In the genomic region with DNA sequence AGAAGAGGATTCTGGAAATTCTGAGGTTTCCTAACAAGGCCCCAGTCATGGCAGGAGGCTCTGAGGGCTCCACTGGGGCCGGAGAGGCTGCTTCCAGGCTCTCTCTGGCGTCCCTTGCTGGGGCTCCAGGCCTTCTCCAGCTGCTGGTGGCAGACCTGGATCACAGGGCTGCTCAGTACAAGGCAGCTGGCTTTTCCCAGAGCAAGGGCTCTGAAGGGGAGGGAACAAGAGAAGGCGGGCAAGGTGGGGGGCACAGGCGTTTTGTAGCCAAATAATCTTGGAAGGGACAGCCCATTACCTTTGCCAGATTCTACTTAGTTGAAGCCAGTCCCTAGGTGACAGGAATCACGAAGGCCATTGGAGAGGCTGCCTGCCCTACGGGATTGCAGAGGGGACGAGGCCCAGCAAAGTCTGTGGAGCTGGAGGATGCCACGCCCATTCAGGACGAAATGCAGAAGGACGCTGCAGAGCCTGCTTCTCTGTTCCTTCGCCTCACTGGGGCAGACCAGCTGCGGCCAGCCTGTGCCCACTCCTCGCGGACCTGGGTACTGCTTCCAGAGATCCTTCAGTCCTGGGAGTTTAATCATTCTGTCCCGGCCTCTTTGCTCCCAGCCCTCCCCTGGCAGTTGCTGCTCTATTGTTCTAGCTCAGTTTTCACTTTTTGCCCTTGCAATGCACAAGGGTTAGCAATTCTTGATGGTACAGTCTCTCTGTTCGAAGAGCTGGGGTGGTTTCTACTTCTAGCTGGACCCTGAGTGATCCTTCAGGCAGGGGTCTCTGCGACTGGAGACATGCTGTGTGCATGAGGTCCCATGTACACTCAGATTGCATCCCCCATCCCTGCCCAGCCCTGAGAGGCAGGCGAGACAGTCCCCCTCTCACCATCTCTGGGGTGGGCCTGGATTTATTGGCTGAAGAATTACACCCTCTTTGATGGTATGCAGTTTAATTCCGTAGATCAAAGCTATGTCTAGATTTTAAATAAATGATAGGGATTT, we compare ENCODE assay signal across 23 cellular contexts.
DNase-seq lines count a peak whose midpoint lies in the region; ATAC-seq and TF ChIP-seq lines count a peak whose summit lies in the region.
"Had no signal": no experiment of that assay in that cellular context is flagged by ENCODE, and none has a peak within 500 bp of the region (broad histone marks: within the 10 kb centered on the region; RNA-seq: fewer than 3 reads in every experiment).

No MANE protein-coding gene starts in this region.

- peak overlapping the region; percentile 66 for H2BK5ac ChIP-seq in neuronal stem cell (ENCODE audit: low read length)

- no peak overlapping the region for H3K4me2 ChIP-seq in neuronal stem cell (ENCODE audit: insufficient read depth, low read length, poor library complexity, severe bottlenecking)

- H3K4me1 ChIP-seq in neuronal stem cell (ENCODE audit: control insufficient read depth in 2 of 2, insufficient read depth in 1 of 2, low read depth in 1 of 2, low read length in 2 of 2) (peaks cover 3% of the 10 kb centered on the region in 2 donors), uterus (no peaks in the 10 kb centered on the region)

- ATAC-seq in left ventricle myocardium superior: peak; percentile 45
- ATAC-seq: activated CD4-positive, alpha-beta T cell treated with anti-CD3 and anti-CD28 coated beads for 36 hours; left colon; stimulated activated memory B cell treated with anti-CD40 and anti-IgM and Interleukin-4, amounts not matched to agents 10 μg/mL and 1 μg/mL and 100 μg/mL, for 72 hours had no signal

- no CpG with 5 or more reads among the region's 19 CpGs for WGBS in neuronal stem cell (ENCODE audit: extremely low coverage in 2 of 2, insufficient read length in 2 of 2, insufficient replicate concordance in 1 of 2), 2 donors

- H3K4me3 ChIP-seq in H7 (ENCODE audit: insufficient read depth, low read depth, low read length): no peak overlapping the region
- no peak overlapping the region for H3K4me3 ChIP-seq in neuronal stem cell (ENCODE audit: low read length in 2 of 2)
- H3K4me3 ChIP-seq in uterus: no peak overlapping the region
- H3K4me3 ChIP-seq: HAP-1, skin epidermis, thoracic aorta had no signal

- DNase-seq in H7 (peak; percentile 52), SK-N-DZ (ENCODE audit: low spot score) (peak; percentile 34), left ventricle myocardium superior (peak; percentile 42), neuronal stem cell (ENCODE audit: low spot score) (no peak), uterus (no peak), GOT3 (lab: John Stamatoyannopoulos, UW) (no peak), SW480 (ENCODE audit: low spot score) (no peak), UCSD-AML1 (lab: John Stamatoyannopoulos, UW; ENCODE audit: unreplicated experiment) (no peak)
- DNase-seq: activated CD4-positive, alpha-beta T cell treated with anti-CD3 and anti-CD28 coated beads for 36 hours; activated naive CD8-positive, alpha-beta T cell treated with anti-CD3 and anti-CD28 coated beads for 36 hours; DMS 273 treated with DMSO at 0.1 percent for 48 hours; effector memory CD4-positive, alpha-beta T cell; left colon; NCI-H1105 treated with DMSO at 0.1 percent for 48 hours; NCI-H2081 treated with DMSO at 0.1 percent for 48 hours; NCI-H510A treated with DMSO at 0.1 percent for 48 hours; nephron progenitor cell; RPMI8226; stimulated activated CD4-positive, alpha-beta T cell treated with anti-CD3 and anti-CD28 coated beads, Interleukin-1b, Interleukin-23, amount 100 ng/mL, for 48 hours had no signal

- no peak for TF ChIP-seq CTCF in uterus (IDR thresholded peaks at IDR 0.05)

- H3K9me3 ChIP-seq in neuronal stem cell (replicated peaks in 1 of 2; ENCODE audit: control insufficient read depth in 2 of 2, insufficient read depth in 1 of 2, low read depth in 1 of 2, low read length in 2 of 2): no peaks in the 10 kb centered on the region
- H3K9me3 ChIP-seq in uterus: no peaks in the 10 kb centered on the region
- H3K9me3 ChIP-seq: HAP-1, thoracic aorta had no signal

- peak overlapping the region; percentile 70 for H2AK5ac ChIP-seq in neuronal stem cell (ENCODE audit: low read depth, low read length)

- no peaks in the 10 kb centered on the region for H3K79me1 ChIP-seq in neuronal stem cell (ENCODE audit: low read depth, low read length)

- H3K9ac ChIP-seq in neuronal stem cell (ENCODE audit: low read depth, low read length, poor library complexity): peak overlapping the region; percentile 60

- peak overlapping the region; percentile 21 for H3K14ac ChIP-seq in neuronal stem cell (ENCODE audit: low read length)

- H3K18ac ChIP-seq in neuronal stem cell (ENCODE audit: low read length): peak overlapping the region; percentile 76

- H3K36me3 ChIP-seq in H7 (replicated peaks; ENCODE audit: control insufficient read depth, insufficient read depth, low read length): no peaks in the 10 kb centered on the region
- H3K36me3 ChIP-seq in neuronal stem cell (replicated peaks in 1 of 2; ENCODE audit: control insufficient read depth in 2 of 2, insufficient read depth in 2 of 2, low read length in 2 of 2): peaks cover 0 to 2% of the 10 kb centered on the region in 2 donors
- H3K36me3 ChIP-seq in uterus: no peaks in the 10 kb centered on the region
- H3K36me3 ChIP-seq: HAP-1, thoracic aorta had no signal

- no peak overlapping the region for H4K91ac ChIP-seq in neuronal stem cell (ENCODE audit: low read depth, low read length, poor library complexity)

- TF ChIP-seq POLR2A in uterus (IDR thresholded peaks at IDR 0.05): no peak

- peak overlapping the region; percentile 31 for H3K23ac ChIP-seq in neuronal stem cell (ENCODE audit: low read depth, low read length, poor library complexity)

- H2BK15ac ChIP-seq in neuronal stem cell (ENCODE audit: low read length): peak overlapping the region; percentile 92

- peak overlapping the region; percentile 47 for H2BK120ac ChIP-seq in neuronal stem cell (ENCODE audit: low read depth, low read length)

- H3K27ac ChIP-seq in neuronal stem cell (replicated peaks; ENCODE audit: low read length): no peak overlapping the region
- no peak overlapping the region for H3K27ac ChIP-seq in uterus
- H3K27ac ChIP-seq: skin epidermis, thoracic aorta had no signal

- no peak overlapping the region for H4K8ac ChIP-seq in neuronal stem cell (ENCODE audit: low read depth, low read length)

- H3K4ac ChIP-seq in neuronal stem cell (ENCODE audit: low read length): peak overlapping the region; percentile 84

- intact Hi-C loops in left ventricle myocardium superior (cut with micrococcal nuclease) (no loop called here), uterus (cut with DNase I; ENCODE audit: low total_unique reads) (no loop called here)

- no peak overlapping the region for H2BK12ac ChIP-seq in neuronal stem cell (ENCODE audit: low read length)

- H3K27me3 ChIP-seq in H7 (ENCODE audit: control insufficient read depth, insufficient read depth, low read length) (no peaks in the 10 kb centered on the region), neuronal stem cell (ENCODE audit: control insufficient read depth in 3 of 3, insufficient read depth in 3 of 3, low read depth in 1 of 3, low read length in 3 of 3) (no peaks in the 10 kb centered on the region), uterus (no peaks in the 10 kb centered on the region)

- peak overlapping the region; percentile 43 for H2AFZ ChIP-seq in neuronal stem cell (ENCODE audit: low read length)

Comparison
In these comparisons a context has a peak if more than half of its experiments do, and no peak if none do; other contexts are left out.
1. DNase-seq: peak in H7 (single experiment), SK-N-DZ (single experiment) and left ventricle myocardium superior (single experiment); none in neuronal stem cell (single experiment), uterus (0 of 2), GOT3 (single experiment), SW480 (single experiment) and UCSD-AML1 (single experiment).